8 cellular contexts compared by ENCODE assay signal in genomic region chr6:27388293-27389197, GRCh38. TPM values are rescaled to one million over a fixed set of nuclear protein-coding genes. Genes with fewer than 3 reads are reported as not detected.
DNase-seq lines count a peak whose midpoint lies in the region; ATAC-seq, FAIRE-seq and TF ChIP-seq lines count a peak whose summit lies in the region.

ZNF391 (plus strand) TSS chr6:27388759; CDS start chr6:27400371, 11,612 bp downstream.

- peak; percentile 86 for ATAC-seq in GM21447 (IDR thresholded peaks at IDR 0.05; ENCODE audit: unreplicated experiment)
- ATAC-seq in activated T-helper 17 cell treated with anti-CD3 and anti-CD28 coated beads, Interleukin-2, amount 50 U/mL, for 72 hours (replicated peaks), result peak; percentile 97

- H3K27me3 Mint-ChIP-seq in activated T-helper 17 cell treated with anti-CD3 and anti-CD28 coated beads, Interleukin-2, amount 50 U/mL, for 72 hours, result peaks cover 2% of the 10 kb centered on the region
- H3K27me3 Mint-ChIP-seq in nephron progenitor cell (ENCODE audit: low read depth, poor library complexity), result peaks cover 16% of the 10 kb centered on the region
- peaks cover 1% of the 10 kb centered on the region for H3K27me3 Mint-ChIP-seq in stimulated activated naive CD8-positive, alpha-beta T cell treated with anti-CD3 and anti-CD28 coated beads, Interleukin-15, Interleukin-2, amounts not matched to agents 100 ng/mL and 50 ng/mL, for 24 hours

- H3K36me3 ChIP-seq in HUES64 (ENCODE audit: insufficient read depth, low read length), result no peaks in the 10 kb centered on the region

- peaks cover 2% of the 10 kb centered on the region for H3K9me3 Mint-ChIP-seq in activated T-helper 17 cell treated with anti-CD3 and anti-CD28 coated beads, Interleukin-2, amount 50 U/mL, for 72 hours
- peaks cover 31% of the 10 kb centered on the region for H3K9me3 Mint-ChIP-seq in nephron progenitor cell
- peaks cover 3% of the 10 kb centered on the region for H3K9me3 Mint-ChIP-seq in stimulated activated naive CD8-positive, alpha-beta T cell treated with anti-CD3 and anti-CD28 coated beads, Interleukin-15, Interleukin-2, amounts not matched to agents 100 ng/mL and 50 ng/mL, for 24 hours

- no peak for FAIRE-seq in RCC 7860 (lab: Jason Lieb, UNC)

- peaks cover 5% of the 10 kb centered on the region; the same call in 1 of the 2 replicates for H3K4me1 ChIP-seq in HUES64 (ENCODE audit: insufficient read depth, low read length)

- peak within 1 kb of the TSS; percentile 67 for H3K9ac ChIP-seq in HUES64 (ENCODE audit: low read depth, low read length)

- 2% methylated on average over 49 of the region's 49 CpGs for WGBS in HUES64

- peak within 1 kb of the TSS; percentile 60 for H3K27ac Mint-ChIP-seq in activated T-helper 17 cell treated with anti-CD3 and anti-CD28 coated beads, Interleukin-2, amount 50 U/mL, for 72 hours
- H3K27ac Mint-ChIP-seq in nephron progenitor cell, result peak within 1 kb of the TSS; percentile 95
- peak within 1 kb of the TSS; percentile 91 for H3K27ac Mint-ChIP-seq in stimulated activated naive CD8-positive, alpha-beta T cell treated with anti-CD3 and anti-CD28 coated beads, Interleukin-15, Interleukin-2, amounts not matched to agents 100 ng/mL and 50 ng/mL, for 24 hours

- no peaks in the 10 kb centered on the region for H3K4me1 Mint-ChIP-seq in activated T-helper 17 cell treated with anti-CD3 and anti-CD28 coated beads, Interleukin-2, amount 50 U/mL, for 72 hours
- H3K4me1 Mint-ChIP-seq in nephron progenitor cell, result peaks cover 25% of the 10 kb centered on the region
- peaks cover 26% of the 10 kb centered on the region for H3K4me1 Mint-ChIP-seq in stimulated activated naive CD8-positive, alpha-beta T cell treated with anti-CD3 and anti-CD28 coated beads, Interleukin-15, Interleukin-2, amounts not matched to agents 100 ng/mL and 50 ng/mL, for 24 hours (ENCODE audit: low read depth)

- H3K9me3 ChIP-seq in HUES64 (ENCODE audit: insufficient read depth, low read depth, low read length), result peaks cover 6% of the 10 kb centered on the region

- peak within 1 kb of the TSS; percentile 75 for H3K4me3 ChIP-seq in HUES64 (ENCODE audit: low read length)
- peak within 1 kb of the TSS; percentile 95 for H3K4me3 ChIP-seq in fibroblast of the aortic adventitia (ENCODE audit: low read depth, low read length)

- H3K4me3 Mint-ChIP-seq in activated T-helper 17 cell treated with anti-CD3 and anti-CD28 coated beads, Interleukin-2, amount 50 U/mL, for 72 hours, result peak within 1 kb of the TSS; percentile 90
- peak within 1 kb of the TSS; percentile 92 for H3K4me3 Mint-ChIP-seq in nephron progenitor cell
- peak within 1 kb of the TSS; percentile 95 for H3K4me3 Mint-ChIP-seq in stimulated activated naive CD8-positive, alpha-beta T cell treated with anti-CD3 and anti-CD28 coated beads, Interleukin-15, Interleukin-2, amounts not matched to agents 100 ng/mL and 50 ng/mL, for 24 hours

- H3K27me3 ChIP-seq in HUES64 (ENCODE audit: insufficient read depth, low read length), result peaks cover 2% of the 10 kb centered on the region; the same call in 1 of the 2 replicates

- no peaks in the 10 kb centered on the region for H3K36me3 Mint-ChIP-seq in activated T-helper 17 cell treated with anti-CD3 and anti-CD28 coated beads, Interleukin-2, amount 50 U/mL, for 72 hours (ENCODE audit: low read depth)
- peaks cover 38% of the 10 kb centered on the region for H3K36me3 Mint-ChIP-seq in nephron progenitor cell (ENCODE audit: low read depth)
- peaks cover under 1% of the 10 kb centered on the region for H3K36me3 Mint-ChIP-seq in stimulated activated naive CD8-positive, alpha-beta T cell treated with anti-CD3 and anti-CD28 coated beads, Interleukin-15, Interleukin-2, amounts not matched to agents 100 ng/mL and 50 ng/mL, for 24 hours (ENCODE audit: low read depth)

- DNase-seq in DMS114 treated with DMSO at 0.1 percent for 48 hours (lab: John Stamatoyannopoulos, UW; ENCODE audit: unreplicated experiment), result peak; percentile 86
- peak; percentile 77 for DNase-seq in RCC 7860 (ENCODE audit: low spot score)
- peak; percentile 85 for DNase-seq in fibroblast of the aortic adventitia (ENCODE audit: low read depth)
- DNase-seq in nephron progenitor cell, result peak; percentile 78

- peak within 1 kb of the TSS; percentile 74; the same call in 1 of the 2 replicates for H3K27ac ChIP-seq in HUES64 (ENCODE audit: low read depth, low read length)

- TF ChIP-seq CTCF in fibroblast of the aortic adventitia (IDR thresholded peaks at IDR 0.05; ENCODE audit: insufficient read depth, low read length), result no peak
- no peak for TF ChIP-seq CTCF in nephron progenitor cell (IDR thresholded peaks at IDR 0.05)

RNA-seq across cellular contexts. Expression of gene ZNF391, which starts in this region (rescaled TPM):
- 6.7 TPM for polyA plus RNA-seq in HUES64 (2013, experiment 1 of 2)
- polyA plus RNA-seq in HUES64 (2013, experiment 2 of 2), result 10.0 TPM
- 1 to 10 TPM; 2.0 to 2.7 TPM for total RNA-seq in activated T-helper 17 cell treated with anti-CD3 and anti-CD28 coated beads, Interleukin-2, amount 50 U/mL, for 72 hours
- 1.4 and 3.0 TPM in 2 replicates for total RNA-seq in fibroblast of the aortic adventitia (ENCODE audit: low replicate concordance)

Comparison
In these comparisons a context has a peak if more than half of its experiments do, and no peak if none do; other contexts are left out.
1. Peak in every context shown above with its lines: DNase-seq, ATAC-seq, H3K4me3 ChIP-seq and H3K27ac ChIP-seq.